In the genomic region with DNA sequence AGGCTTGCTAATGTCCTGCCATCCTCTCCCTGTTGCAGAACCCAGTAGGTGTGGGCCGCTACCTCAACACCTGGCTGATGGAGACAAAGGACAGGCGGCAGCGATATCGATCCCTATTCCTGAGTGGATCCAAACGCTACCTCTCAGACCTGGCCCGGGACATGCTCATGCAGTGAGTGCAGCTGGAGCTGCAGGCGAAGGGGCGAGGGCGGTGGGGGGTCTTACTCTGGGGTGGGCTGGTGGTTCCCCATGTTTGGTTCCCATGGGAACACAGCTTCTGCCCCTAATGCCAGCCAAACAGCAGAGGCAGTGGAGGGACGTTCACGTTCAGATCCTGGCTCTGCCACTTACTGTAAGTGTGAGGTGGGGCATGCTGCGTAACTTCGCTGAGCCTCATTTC, we compare ENCODE assay signal across 25 cellular contexts. TPM values are rescaled to one million over a fixed set of nuclear protein-coding genes. Genes with fewer than 3 reads are reported as not detected.
"Had no signal": no experiment of that assay in that cellular context is flagged by ENCODE, and none has a peak within 500 bp of the region (broad histone marks: within the 10 kb centered on the region; RNA-seq: fewer than 3 reads in every experiment).

No MANE protein-coding gene starts in this region.

- H3K9me3 Mint-ChIP-seq: activated CD8-positive, alpha-beta T cell treated with anti-CD3 and anti-CD28 coated beads for 36 hours; activated naive CD4-positive, alpha-beta T cell treated with anti-CD3 and anti-CD28 coated beads, Interleukin-2, amount 50 U/mL, for 24 hours; activated T-cell treated with anti-CD3 and anti-CD28 coated beads, Interleukin-2, amount 50 U/mL, for 72 hours; activated T-helper 2 cell treated with anti-CD3 and anti-CD28 coated beads, Interferon-gamma antibody, Interleukin-2, Interleukin-4, amounts not matched to agents 10 μg/mL and 5 μg/mL and 100 μg/mL, durations not matched to agents 14 hours and 24 hours and 36 hours; T-helper 1 cell treated with Interleukin-12 subunit alpha and Interleukin-12 subunit beta and Interleukin-4 antibody, amounts not matched to agents 30 μg/mL and 1 μg/mL, for 36 hours had no signal

- ATAC-seq: activated CD4-positive, CD25-positive, alpha-beta regulatory T cell treated with anti-CD3 and anti-CD28 coated beads, Interleukin-2, amount 50 U/mL, for 24 hours; activated CD8-positive, alpha-beta T cell treated with anti-CD3 and anti-CD28 coated beads for 36 hours; activated T-cell treated with anti-CD3 and anti-CD28 coated beads, Interleukin-2, amount 50 U/mL, for 72 hours; body of pancreas; K562; SK-N-SH treated with all-trans-retinoic acid at 6 μM for 48 hours had no signal

- DNase-seq: activated CD4-positive, alpha-beta T cell treated with anti-CD3 and anti-CD28 coated beads for 4 hours; activated CD8-positive, alpha-beta T cell treated with anti-CD3 and anti-CD28 coated beads for 36 hours; activated naive CD4-positive, alpha-beta T cell; activated T-cell treated with anti-CD3 and anti-CD28 coated beads for 4 hours; activated T-cell treated with anti-CD3 and anti-CD28 coated beads, Interleukin-2, amount 50 U/mL, for 72 hours; amniotic stem cell; body of pancreas; central memory CD4-positive, alpha-beta T cell; Karpas-422; MM.1S; NCI-H1105; NCI-H1436 treated with DMSO at 0.1 percent for 48 hours; NCI-H1930; NCI-H446; NCI-H524; SHP77; SW 1271 had no signal

- H3K27ac Mint-ChIP-seq: activated CD8-positive, alpha-beta T cell treated with anti-CD3 and anti-CD28 coated beads for 36 hours; activated naive CD4-positive, alpha-beta T cell treated with anti-CD3 and anti-CD28 coated beads, Interleukin-2, amount 50 U/mL, for 24 hours; activated T-cell treated with anti-CD3 and anti-CD28 coated beads, Interleukin-2, amount 50 U/mL, for 72 hours; activated T-helper 2 cell treated with anti-CD3 and anti-CD28 coated beads, Interferon-gamma antibody, Interleukin-2, Interleukin-4, amounts not matched to agents 10 μg/mL and 5 μg/mL and 100 μg/mL, durations not matched to agents 14 hours and 24 hours and 36 hours; T-helper 1 cell treated with Interleukin-12 subunit alpha and Interleukin-12 subunit beta and Interleukin-4 antibody, amounts not matched to agents 30 μg/mL and 1 μg/mL, for 36 hours had no signal

- H3K4me3 Mint-ChIP-seq: activated CD8-positive, alpha-beta T cell treated with anti-CD3 and anti-CD28 coated beads for 36 hours; activated naive CD4-positive, alpha-beta T cell treated with anti-CD3 and anti-CD28 coated beads, Interleukin-2, amount 50 U/mL, for 24 hours; activated T-cell treated with anti-CD3 and anti-CD28 coated beads, Interleukin-2, amount 50 U/mL, for 72 hours; T-helper 1 cell treated with Interleukin-12 subunit alpha and Interleukin-12 subunit beta and Interleukin-4 antibody, amounts not matched to agents 30 μg/mL and 1 μg/mL, for 36 hours had no signal

- H3K36me3 Mint-ChIP-seq: activated naive CD4-positive, alpha-beta T cell treated with anti-CD3 and anti-CD28 coated beads, Interleukin-2, amount 50 U/mL, for 24 hours had no signal

- H3K27me3 Mint-ChIP-seq: activated CD8-positive, alpha-beta T cell treated with anti-CD3 and anti-CD28 coated beads for 36 hours; activated naive CD4-positive, alpha-beta T cell treated with anti-CD3 and anti-CD28 coated beads, Interleukin-2, amount 50 U/mL, for 24 hours had no signal

RNA-seq across cellular contexts. Expression of a gene that starts 15.8 kb away (rescaled TPM):
- total RNA-seq: ascending aorta, K562, SJSA1 had no signal
